1 cellular context compared by ENCODE assay signal in genomic region chr15:75723847-75724660, GRCh38.
A peak's percentile ranks its signal among the peaks of the same experiment; 100 is the strongest.
TF ChIP-seq lines count a peak whose summit lies in the region.

No MANE protein-coding gene starts in this region.

TF ChIP-seq in HEK293, 187 proteins besides CTCF, POLR2A, EP300 and RAD21 (continued from another document and continues in another):
- TF ChIP-seq PRDM10 (tag by site-specific recombination; IDR thresholded peaks at IDR 0.05) (no peak; the same call in 1 of the 2 replicates), ZNF174 (tag by site-specific recombination; IDR thresholded peaks at IDR 0.05) (no peak), ZNF645 (tag by site-specific recombination; IDR thresholded peaks at IDR 0.05) (no peak), HOXA7 (CRISPR knock-in tag; IDR thresholded peaks at IDR 0.05; ENCODE audit: borderline replicate concordance) (no peak), ZNF518A (tag by site-specific recombination; conservative IDR thresholded peaks at IDR 0.05; ENCODE audit: low read depth) (peak; percentile 13; the same call in 1 of the 2 replicates), ZNF704 (tag by site-specific recombination; IDR thresholded peaks at IDR 0.05) (no peak), ZNF19 (tag by site-specific recombination; IDR thresholded peaks at IDR 0.05; ENCODE audit: low read depth) (no peak), ZNF629 (tag by site-specific recombination; IDR thresholded peaks at IDR 0.05) (peak; percentile 97), ZNF10 (tag by site-specific recombination; IDR thresholded peaks at IDR 0.05) (no peak), MZF1 (tag by site-specific recombination; IDR thresholded peaks at IDR 0.05; ENCODE audit: borderline replicate concordance) (no peak), ZNF280D (tag by site-specific recombination; IDR thresholded peaks at IDR 0.05) (no peak), ZNF324 (tag by site-specific recombination; IDR thresholded peaks at IDR 0.05) (no peak), ZNF488 (tag by site-specific recombination; IDR thresholded peaks at IDR 0.05) (no peak), ZNF311 (tag by site-specific recombination; IDR thresholded peaks at IDR 0.05; ENCODE audit: borderline replicate concordance) (no peak), HOXD13 (CRISPR knock-in tag; IDR thresholded peaks at IDR 0.05; ENCODE audit: borderline replicate concordance) (no peak), ZNF585B (tag by site-specific recombination; IDR thresholded peaks at IDR 0.05) (no peak), ZNF266 (tag by site-specific recombination; IDR thresholded peaks at IDR 0.05; ENCODE audit: low read depth) (no peak), KLF10 (tag by site-specific recombination; IDR thresholded peaks at IDR 0.05) (no peak), ZNF18 (tag by site-specific recombination; IDR thresholded peaks at IDR 0.05) (no peak), ZNF37A (tag by site-specific recombination; IDR thresholded peaks at IDR 0.05) (no peak), ZNF423 (tag by site-specific recombination; IDR thresholded peaks at IDR 0.05) (no peak), ZNF449 (tag by site-specific recombination; IDR thresholded peaks at IDR 0.05) (no peak), ZNF660 (tag by site-specific recombination; IDR thresholded peaks at IDR 0.05) (0 out of 2 replicates have a peak, but pooled peaks have one; percentile 38), TRIM28 (IDR thresholded peaks at IDR 0.05; ENCODE audit: borderline replicate concordance, low read length) (no peak), INSM2 (tag by site-specific recombination; IDR thresholded peaks at IDR 0.05) (no peak), YY1 (tag by site-specific recombination; IDR thresholded peaks at IDR 0.05) (no peak), ZNF548 (tag by site-specific recombination; IDR thresholded peaks at IDR 0.05) (no peak), TCF7L2 (IDR thresholded peaks at IDR 0.05; ENCODE audit: borderline replicate concordance, low read depth, low read length) (no peak), ZNF521 (tag by site-specific recombination; IDR thresholded peaks at IDR 0.05) (no peak), ZNF843 (tag by site-specific recombination; IDR thresholded peaks at IDR 0.05) (peak; percentile 53; the same call in 1 of the 2 replicates), HOXC10 (CRISPR knock-in tag; IDR thresholded peaks at IDR 0.05) (no peak), ZNF132 (tag by site-specific recombination; IDR thresholded peaks at IDR 0.05; ENCODE audit: borderline replicate concordance) (no peak), ATF2 (tag by site-specific recombination; IDR thresholded peaks at IDR 0.05; ENCODE audit: low read depth) (peak; percentile 99), ZNF24 (tag by site-specific recombination; IDR thresholded peaks at IDR 0.05) (no peak), ZNF76 (tag by site-specific recombination; IDR thresholded peaks at IDR 0.05; ENCODE audit: borderline replicate concordance, low read depth) (peak; percentile 40; the same call in 1 of the 2 replicates), ZNF184 (tag by site-specific recombination; IDR thresholded peaks at IDR 0.05) (0 out of 2 replicates have a peak, but pooled peaks have one; percentile 10), ZNF223 (tag by site-specific recombination; IDR thresholded peaks at IDR 0.05) (no peak), ZIC2 (tag by site-specific recombination; IDR thresholded peaks at IDR 0.05) (peak; percentile 19; the same call in 1 of the 2 replicates)
